ENCODE assay signal across 1 cellular context in genomic region chr17:42111901-42112551, GRCh38.
TF ChIP-seq lines count a peak whose summit lies in the region.

No MANE protein-coding gene starts in this region.

TF ChIP-seq in K562, 482 proteins besides CTCF, POLR2A, EP300 and RAD21:
- TF ChIP-seq ZNF184 (CRISPR knock-in tag; IDR thresholded peaks at IDR 0.05) (no peak), VEZF1 (CRISPR knock-in tag; IDR thresholded peaks at IDR 0.05) (peak; percentile 76), ZBTB34 (CRISPR knock-in tag; IDR thresholded peaks at IDR 0.05) (no peak), CBX2 (IDR thresholded peaks at IDR 0.05; ENCODE audit: insufficient read depth, low read length, poor library complexity, severe bottlenecking) (no peak), POLR2G (IDR thresholded peaks at IDR 0.05; ENCODE audit: low read depth, low read length) (0 out of 2 replicates have a peak, but pooled peaks have one; percentile 15), ZNF740 (CRISPR knock-in tag; IDR thresholded peaks at IDR 0.05) (no peak), ZNF740 (tag; IDR thresholded peaks at IDR 0.05) (0 out of 4 replicates have a peak, but pooled peaks of 1 of the 2 experiments have one; percentile 52), ZNF584 (CRISPR knock-in tag; IDR thresholded peaks at IDR 0.05; ENCODE audit: low read depth) (no peak), ZBTB43 (CRISPR knock-in tag; IDR thresholded peaks at IDR 0.05) (no peak)
- TF ChIP-seq, protein P1, sequence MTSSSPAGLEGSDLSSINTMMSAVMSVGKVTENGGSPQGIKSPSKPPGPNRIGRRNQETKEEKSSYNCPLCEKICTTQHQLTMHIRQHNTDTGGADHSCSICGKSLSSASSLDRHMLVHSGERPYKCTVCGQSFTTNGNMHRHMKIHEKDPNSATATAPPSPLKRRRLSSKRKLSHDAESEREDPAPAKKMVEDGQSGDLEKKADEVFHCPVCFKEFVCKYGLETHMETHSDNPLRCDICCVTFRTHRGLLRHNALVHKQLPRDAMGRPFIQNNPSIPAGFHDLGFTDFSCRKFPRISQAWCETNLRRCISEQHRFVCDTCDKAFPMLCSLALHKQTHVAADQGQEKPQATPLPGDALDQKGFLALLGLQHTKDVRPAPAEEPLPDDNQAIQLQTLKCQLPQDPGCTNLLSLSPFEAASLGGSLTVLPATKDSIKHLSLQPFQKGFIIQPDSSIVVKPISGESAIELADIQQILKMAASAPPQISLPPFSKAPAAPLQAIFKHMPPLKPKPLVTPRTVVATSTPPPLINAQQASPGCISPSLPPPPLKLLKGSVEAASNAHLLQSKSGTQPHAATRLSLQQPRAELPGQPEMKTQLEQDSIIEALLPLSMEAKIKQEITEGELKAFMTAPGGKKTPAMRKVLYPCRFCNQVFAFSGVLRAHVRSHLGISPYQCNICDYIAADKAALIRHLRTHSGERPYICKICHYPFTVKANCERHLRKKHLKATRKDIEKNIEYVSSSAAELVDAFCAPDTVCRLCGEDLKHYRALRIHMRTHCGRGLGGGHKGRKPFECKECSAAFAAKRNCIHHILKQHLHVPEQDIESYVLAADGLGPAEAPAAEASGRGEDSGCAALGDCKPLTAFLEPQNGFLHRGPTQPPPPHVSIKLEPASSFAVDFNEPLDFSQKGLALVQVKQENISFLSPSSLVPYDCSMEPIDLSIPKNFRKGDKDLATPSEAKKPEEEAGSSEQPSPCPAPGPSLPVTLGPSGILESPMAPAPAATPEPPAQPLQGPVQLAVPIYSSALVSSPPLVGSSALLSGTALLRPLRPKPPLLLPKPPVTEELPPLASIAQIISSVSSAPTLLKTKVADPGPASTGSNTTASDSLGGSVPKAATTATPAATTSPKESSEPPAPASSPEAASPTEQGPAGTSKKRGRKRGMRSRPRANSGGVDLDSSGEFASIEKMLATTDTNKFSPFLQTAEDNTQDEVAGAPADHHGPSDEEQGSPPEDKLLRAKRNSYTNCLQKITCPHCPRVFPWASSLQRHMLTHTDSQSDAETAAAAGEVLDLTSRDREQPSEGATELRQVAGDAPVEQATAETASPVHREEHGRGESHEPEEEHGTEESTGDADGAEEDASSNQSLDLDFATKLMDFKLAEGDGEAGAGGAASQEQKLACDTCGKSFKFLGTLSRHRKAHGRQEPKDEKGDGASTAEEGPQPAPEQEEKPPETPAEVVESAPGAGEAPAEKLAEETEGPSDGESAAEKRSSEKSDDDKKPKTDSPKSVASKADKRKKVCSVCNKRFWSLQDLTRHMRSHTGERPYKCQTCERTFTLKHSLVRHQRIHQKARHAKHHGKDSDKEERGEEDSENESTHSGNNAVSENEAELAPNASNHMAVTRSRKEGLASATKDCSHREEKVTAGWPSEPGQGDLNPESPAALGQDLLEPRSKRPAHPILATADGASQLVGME (CRISPR knock-in tag; IDR thresholded peaks at IDR 0.05): no peak
TF ChIP-seq in K562: peak in this region for 3.
